Comparison of ENCODE assay signal across 18 cellular contexts in genomic region chr3:32675164-32675563, GRCh38. TPM values are rescaled to one million over a fixed set of nuclear protein-coding genes. Genes with fewer than 3 reads are reported as not detected.
DNase-seq lines count a peak whose midpoint lies in the region; ATAC-seq, FAIRE-seq and TF ChIP-seq lines count a peak whose summit lies in the region.
"Had no signal": no experiment of that assay in that cellular context is flagged by ENCODE, and none has a peak within 500 bp of the region (broad histone marks: within the 10 kb centered on the region; RNA-seq: fewer than 3 reads in every experiment).

No MANE protein-coding gene starts in this region.

- H3K27ac Mint-ChIP-seq in stimulated activated naive CD8-positive, alpha-beta T cell treated with anti-CD3 and anti-CD28 coated beads, Interleukin-15, Interleukin-2, amounts not matched to agents 100 ng/mL and 50 ng/mL, for 24 hours: peak overlapping the region; percentile 45
- H3K27ac Mint-ChIP-seq in stimulated activated naive CD8-positive, alpha-beta T cell treated with anti-CD3 and anti-CD28 coated beads, Interleukin-15, amount 100 ng/mL, for 72 hours: no peak overlapping the region
- H3K27ac Mint-ChIP-seq: CD4-positive, alpha-beta memory T cell; H9 had no signal

- H4K20me1 ChIP-seq in K562 (replicated peaks; ENCODE audit: control insufficient read depth, insufficient read depth, low read length): no peaks in the 10 kb centered on the region

- TF ChIP-seq RAD21 in K562 (CRISPR knock-in tag; conservative IDR thresholded peaks at IDR 0.05 in 1 of 2, IDR thresholded peaks at IDR 0.05 in 1 of 2): no peak

- no peak for TF ChIP-seq CTCF in K562 (IDR thresholded peaks at IDR 0.05 in 2 of 3, conservative IDR thresholded peaks at IDR 0.05 in 1 of 3; ENCODE audit: insufficient read depth in 2 of 3, low read depth in 1 of 3, low read length in 3 of 3)
- no peak for TF ChIP-seq CTCF in spleen (IDR thresholded peaks at IDR 0.05 in 8 of 11, conservative IDR thresholded peaks at IDR 0.05 in 3 of 11)

- no peaks in the 10 kb centered on the region for H3K27me3 Mint-ChIP-seq in stimulated activated naive CD8-positive, alpha-beta T cell treated with anti-CD3 and anti-CD28 coated beads, Interleukin-15, Interleukin-2, amounts not matched to agents 100 ng/mL and 50 ng/mL, for 24 hours
- no peaks in the 10 kb centered on the region for H3K27me3 Mint-ChIP-seq in stimulated activated naive CD8-positive, alpha-beta T cell treated with anti-CD3 and anti-CD28 coated beads, Interleukin-15, amount 100 ng/mL, for 72 hours

- no peak overlapping the region for H3K9ac ChIP-seq in K562 (ENCODE audit: insufficient read depth in 1 of 2, low read depth in 2 of 2, low read length in 2 of 2)

- no peaks in the 10 kb centered on the region for H3K4me1 ChIP-seq in K562 (replicated peaks in 1 of 2; ENCODE audit: control insufficient read depth in 2 of 2, insufficient read depth in 2 of 2, low read length in 2 of 2)
- peaks cover 0 to 9% (median 0%) of the 10 kb centered on the region in 6 donors for H3K4me1 ChIP-seq in spleen

- ATAC-seq in stimulated activated naive CD8-positive, alpha-beta T cell treated with anti-CD3 and anti-CD28 coated beads, Interleukin-15, amount 100 ng/mL, for 72 hours: no peak
- ATAC-seq in K562: peak; percentile 39; the same call in 2 of the 3 replicates
- no peak for ATAC-seq in HG03457 (IDR thresholded peaks at IDR 0.05; ENCODE audit: unreplicated experiment)
- ATAC-seq: HCT116 had no signal

- POLR2A ChIA-PET in K562 (lab: Yijun Ruan, JAX): interaction anchor here (0.6 kb wide), 1 partner anchor 309 kb away, joined by 4 read pairs; no protein-coding TSS in a partner anchor

- peak overlapping the region; percentile 53; the same call in 1 of the 2 replicates for H2AFZ ChIP-seq in K562 (ENCODE audit: low read depth, low read length)

- intact Hi-C loops in K562 (cut with micrococcal nuclease) (no loop called here), spleen (cut with DNase I; ENCODE audit: low total_unique reads) (no loop called here)

- no peaks in the 10 kb centered on the region for H3K27me3 ChIP-seq in K562 (ENCODE audit: control insufficient read depth in 2 of 2, insufficient read depth in 2 of 2, low read length in 2 of 2)
- H3K27me3 ChIP-seq in spleen (replicated peaks in 1 of 7): no peaks in the 10 kb centered on the region

- TF ChIP-seq POLR2A in K562 (conservative IDR thresholded peaks at IDR 0.05): no peak
- no peak for TF ChIP-seq POLR2A in spleen (IDR thresholded peaks at IDR 0.05)

- no peak overlapping the region for H3K27ac ChIP-seq in K562 (ENCODE audit: extremely low read depth, low read depth, low read length)
- peak overlapping the region in 5 of 8 donors; percentile 31 to 49 (median 41) for H3K27ac ChIP-seq in spleen

- no peak for DNase-seq in stimulated activated naive CD8-positive, alpha-beta T cell treated with anti-CD3 and anti-CD28 coated beads, Interleukin-15, amount 100 ng/mL, for 72 hours
- DNase-seq in K562 (ENCODE audit: extremely low read depth in 1 of 4, low spot score in 3 of 4) (no peak), spleen (no peak), NCI-H1048 (lab: John Stamatoyannopoulos, UW) (no peak)
- DNase-seq: C1 segment of cervical spinal cord; Calu3; CD4-positive, alpha-beta memory T cell; COR-L47; DMS53; DMS79 treated with DMSO at 0.1 percent for 48 hours; GF-D8; GOT3; H9 had no signal

- peaks cover 3% of the 10 kb centered on the region; the same call in 1 of the 2 replicates for H3K9me3 ChIP-seq in K562 (replicated peaks; ENCODE audit: control insufficient read depth, insufficient read depth, low read depth, low read length)
- peaks cover 0 to 4% (median 0%) of the 10 kb centered on the region in 8 donors for H3K9me3 ChIP-seq in spleen

- no peak for FAIRE-seq in K562 (lab: Jason Lieb, UNC)
- FAIRE-seq: GM12891, GM18507 had no signal

- H3K4me3 ChIP-seq in K562: no peak overlapping the region
- H3K4me3 ChIP-seq in spleen: no peak overlapping the region

- H3K4me3 Mint-ChIP-seq in stimulated activated naive CD8-positive, alpha-beta T cell treated with anti-CD3 and anti-CD28 coated beads, Interleukin-15, Interleukin-2, amounts not matched to agents 100 ng/mL and 50 ng/mL, for 24 hours: no peak overlapping the region
- no peak overlapping the region for H3K4me3 Mint-ChIP-seq in stimulated activated naive CD8-positive, alpha-beta T cell treated with anti-CD3 and anti-CD28 coated beads, Interleukin-15, amount 100 ng/mL, for 72 hours
- H3K4me3 Mint-ChIP-seq: CD4-positive, alpha-beta memory T cell; H9 had no signal

- H3K4me1 Mint-ChIP-seq in stimulated activated naive CD8-positive, alpha-beta T cell treated with anti-CD3 and anti-CD28 coated beads, Interleukin-15, Interleukin-2, amounts not matched to agents 100 ng/mL and 50 ng/mL, for 24 hours (ENCODE audit: low read depth): no peaks in the 10 kb centered on the region
- no peaks in the 10 kb centered on the region for H3K4me1 Mint-ChIP-seq in stimulated activated naive CD8-positive, alpha-beta T cell treated with anti-CD3 and anti-CD28 coated beads, Interleukin-15, amount 100 ng/mL, for 72 hours
- H3K4me1 Mint-ChIP-seq: CD4-positive, alpha-beta memory T cell had no signal

- no peaks in the 10 kb centered on the region for H3K9me3 Mint-ChIP-seq in stimulated activated naive CD8-positive, alpha-beta T cell treated with anti-CD3 and anti-CD28 coated beads, Interleukin-15, Interleukin-2, amounts not matched to agents 100 ng/mL and 50 ng/mL, for 24 hours
- H3K9me3 Mint-ChIP-seq in stimulated activated naive CD8-positive, alpha-beta T cell treated with anti-CD3 and anti-CD28 coated beads, Interleukin-15, amount 100 ng/mL, for 72 hours: no peaks in the 10 kb centered on the region
- H3K9me3 Mint-ChIP-seq: CD4-positive, alpha-beta memory T cell had no signal

- no TSS peak for BruUV-seq in K562 (replicated peaks; lab: Mats Ljungman, UMichigan)

- no peaks in the 10 kb centered on the region for H3K36me3 Mint-ChIP-seq in stimulated activated naive CD8-positive, alpha-beta T cell treated with anti-CD3 and anti-CD28 coated beads, Interleukin-15, Interleukin-2, amounts not matched to agents 100 ng/mL and 50 ng/mL, for 24 hours (ENCODE audit: low read depth)
- H3K36me3 Mint-ChIP-seq: CD4-positive, alpha-beta memory T cell had no signal

- H3K4me2 ChIP-seq in K562 (ENCODE audit: insufficient read depth, low read length): no peak overlapping the region

- H3K36me3 ChIP-seq in K562 (ENCODE audit: control insufficient read depth, insufficient read depth, low read length): no peaks in the 10 kb centered on the region
- no peaks in the 10 kb centered on the region for H3K36me3 ChIP-seq in spleen

- no peak for TF ChIP-seq EP300 in K562 (IDR thresholded peaks at IDR 0.05; ENCODE audit: low read length)

- in situ Hi-C loops in K562 (cut with MboI): no loop called here

- WGBS in K562 (ENCODE audit: insufficient coverage, low coverage, missing lambda C conversion rate): 0% methylated on average over 2 of the region's 2 CpGs
- 65 to 83% (median 81%) methylated on average over 2 of the region's 2 CpGs for WGBS in spleen, 5 donors

- CTCF ChIA-PET in K562 (lab: Yijun Ruan, JAX; ENCODE audit: low intra/inter-chr PET ratio): interaction anchor here (0.6 kb wide), 1 partner anchor 585 kb away, joined by 3 read pairs; no protein-coding TSS in a partner anchor

- no peaks in the 10 kb centered on the region for H3K9me1 ChIP-seq in K562 (ENCODE audit: control insufficient read depth, insufficient read depth, low read length)

- H3K79me2 ChIP-seq in K562 (ENCODE audit: control insufficient read depth, insufficient read depth, low read length): no peaks in the 10 kb centered on the region

TF ChIP-seq in K562, 482 proteins besides CTCF, POLR2A, EP300 and RAD21 (continues in another document):
- TF ChIP-seq TAF15 (IDR thresholded peaks at IDR 0.05; ENCODE audit: low read depth, low read length): no peak
- no peak for TF ChIP-seq HNRNPL (IDR thresholded peaks at IDR 0.05; ENCODE audit: low read depth, low read length)
- TF ChIP-seq NR2C1 (IDR thresholded peaks at IDR 0.05): no peak
- no peak for TF ChIP-seq NR2C1 (tag; IDR thresholded peaks at IDR 0.05)
- no peak for TF ChIP-seq ZNF436 (CRISPR knock-in tag; IDR thresholded peaks at IDR 0.05)
- TF ChIP-seq HMG20B (CRISPR knock-in tag; IDR thresholded peaks at IDR 0.05): no peak
- TF ChIP-seq ARID2 (IDR thresholded peaks at IDR 0.05): no peak
- TF ChIP-seq ZNF184 (CRISPR knock-in tag; IDR thresholded peaks at IDR 0.05): no peak
- TF ChIP-seq ZNF239 (CRISPR knock-in tag; IDR thresholded peaks at IDR 0.05): no peak
- TF ChIP-seq ZBED1 (IDR thresholded peaks at IDR 0.05): no peak

RNA-seq across cellular contexts. Expression of gene CNOT10, which starts 9.8 kb away (rescaled TPM):
- total RNA-seq in K562 (2011; cell fraction: chromatin; rRNA removed; ENCODE audit: low replicate concordance): 123 and 357 TPM in 2 replicates
- total RNA-seq in K562 (2011; cell fraction: nucleolus; rRNA removed): 80.2 and 91.3 TPM in 2 replicates
- 134 and 162 TPM in 2 replicates for total RNA-seq in K562 (2011; cell fraction: nucleoplasm; rRNA removed)
- 74.1 and 81.9 TPM in 2 replicates for total RNA-seq in K562 (2014; rRNA removed)
- 100 and 101 TPM in 2 replicates for total RNA-seq in K562 (2014; rRNA removed; fragmentation: Illumina TruSeq; extraction: Trizol)
- 74.6 and 75.2 TPM in 2 replicates for total RNA-seq in K562 (2015; rRNA removed; fragmentation: Illumina TruSeq; extraction: Trizol)
- total RNA-seq in K562 (2021): 91.7 and 102 TPM in 2 replicates
- polyA plus RNA-seq in K562 (2011; rRNA removed): 106 and 114 TPM in 2 replicates
- 78.3 and 108 TPM in 2 replicates for polyA plus RNA-seq in K562 (2011; cell fraction: cytosol; rRNA removed)
- polyA plus RNA-seq in K562 (2011; cell fraction: nucleus; rRNA removed): 46.6 and 68.4 TPM in 2 replicates
- 50.0 and 65.9 TPM in 2 replicates for polyA plus RNA-seq in K562 (2012)
- polyA plus RNA-seq in K562 (2014; fragmentation: Illumina TruSeq; extraction: Trizol): 87.0 and 111 TPM in 2 replicates
- polyA plus RNA-seq in K562 (2014; fragmentation: Nextera tagmentation; extraction: Ambion mirVana): 10 to 100 TPM; 35.7 to 52.2 TPM
- polyA plus RNA-seq in K562 (2014; rRNA removed): 74.3 and 101 TPM in 2 replicates
- polyA minus RNA-seq in K562 (2011; rRNA and poly(A)+ RNA removed): 134 and 158 TPM in 2 replicates
- 56.0 and 69.2 TPM in 2 replicates for polyA minus RNA-seq in K562 (2011; cell fraction: cytosol; rRNA and poly(A)+ RNA removed)
- polyA minus RNA-seq in K562 (2011; cell fraction: nucleus; rRNA and poly(A)+ RNA removed): 44.8 and 79.4 TPM in 2 replicates
- total RNA-seq in spleen: 10 to 100 TPM; 32.1 to 48.3 (median 39.0) TPM
- 10 to 100 TPM; 19.2 to 19.8 (median 19.3) TPM for polyA plus RNA-seq in spleen
